ENCODE assay signal across 26 cellular contexts in genomic region chr17:17633310-17633709, GRCh38.
"Had no signal": no experiment of that assay in that cellular context is flagged by ENCODE, and none has a peak within 500 bp of the region (broad histone marks: within the 10 kb centered on the region; RNA-seq: fewer than 3 reads in every experiment).

No MANE protein-coding gene starts in this region.

- H3K4me3 ChIP-seq: MG63, Peyer's patch, SJSA1 had no signal

- H3K4me1 ChIP-seq: Peyer's patch, SJSA1 had no signal

- H3K27me3 Mint-ChIP-seq: activated CD4-positive, alpha-beta T cell treated with anti-CD3 and anti-CD28 coated beads, Interleukin-2, amount 10 ng/mL, durations not matched to agents 24 days and 14 days; activated CD8-positive, alpha-beta memory T cell treated with anti-CD3 and anti-CD28 coated beads, Interleukin-2, amount 10 ng/mL, durations not matched to agents 7 days and 5 days; activated T-cell treated with anti-CD3 and anti-CD28 coated beads, Interleukin-2, amount 50 U/mL, for 24 hours had no signal

- H3K36me3 Mint-ChIP-seq: activated CD8-positive, alpha-beta memory T cell treated with anti-CD3 and anti-CD28 coated beads, Interleukin-2, amount 10 ng/mL, durations not matched to agents 7 days and 5 days; activated naive CD4-positive, alpha-beta T cell treated with anti-CD3 and anti-CD28 coated beads, Interleukin-2, amount 50 U/mL, for 72 hours had no signal

- H3K27ac ChIP-seq: brain microvascular endothelial cell, Peyer's patch, RWPE1, SJSA1 had no signal

- H3K27ac Mint-ChIP-seq: activated B cell treated with CpG ODN at 0.5 μM for 24 hours; activated CD4-positive, alpha-beta T cell treated with anti-CD3 and anti-CD28 coated beads, Interleukin-2, amount 10 ng/mL, durations not matched to agents 24 days and 14 days; activated CD8-positive, alpha-beta memory T cell treated with anti-CD3 and anti-CD28 coated beads, Interleukin-2, amount 10 ng/mL, durations not matched to agents 7 days and 5 days; activated T-cell treated with anti-CD3 and anti-CD28 coated beads, Interleukin-2, amount 50 U/mL, for 24 hours; activated T-helper 1 cell treated with anti-CD3 and anti-CD28 coated beads, Interleukin-12 subunit alpha, Interleukin-12 subunit beta, Interleukin-2, Interleukin-4 antibody, amounts not matched to agents 30 ng/mL and 10 ng/mL and 1 ng/mL, durations not matched to agents 14 hours and 24 hours and 36 hours; T-helper 1 cell treated with Interleukin-12 subunit alpha and Interleukin-12 subunit beta and Interleukin-4 antibody, amounts not matched to agents 30 μg/mL and 1 μg/mL, for 36 hours had no signal

- DNase-seq: activated B cell treated with CpG ODN at 0.5 μM for 24 hours; activated CD4-positive, alpha-beta T cell treated with anti-CD3 and anti-CD28 coated beads for 1 hour; activated CD4-positive, alpha-beta T cell treated with anti-CD3 and anti-CD28 coated beads, Interleukin-2, amount 10 ng/mL, durations not matched to agents 24 days and 14 days; activated CD4-positive, alpha-beta T cell treated with anti-CD3 and anti-CD28 coated beads, Interleukin-2, amount 50 U/mL, for 48 hours; activated CD8-positive, alpha-beta memory T cell treated with anti-CD3 and anti-CD28 coated beads, Interleukin-2, amount 10 ng/mL, durations not matched to agents 7 days and 5 days; activated effector memory CD4-positive, alpha-beta T cell treated with anti-CD3 and anti-CD28 coated beads, Interleukin-2, amount 50 U/mL, for 16 hours; activated naive CD4-positive, alpha-beta T cell treated with Interleukin-2 at 50 U/mL for 16 hours; activated T-cell treated with anti-CD3 and anti-CD28 coated beads, Interleukin-2, amount 50 U/mL, for 24 hours; brain microvascular endothelial cell; central memory CD4-positive, alpha-beta T cell; MG63; NCI-H1092 treated with DMSO at 0.1 percent for 48 hours; NCI-H1417 treated with DMSO at 0.1 percent for 48 hours; NCI-H1694; NCI-H2029; NCI-H2107; NCI-H510A treated with DMSO at 0.1 percent for 48 hours; Peyer's patch; SHP77; SW 1271 had no signal

- H3K4me3 Mint-ChIP-seq: activated B cell treated with CpG ODN at 0.5 μM for 24 hours; activated CD4-positive, alpha-beta T cell treated with anti-CD3 and anti-CD28 coated beads, Interleukin-2, amount 10 ng/mL, durations not matched to agents 24 days and 14 days; activated CD8-positive, alpha-beta memory T cell treated with anti-CD3 and anti-CD28 coated beads, Interleukin-2, amount 10 ng/mL, durations not matched to agents 7 days and 5 days; activated T-cell treated with anti-CD3 and anti-CD28 coated beads, Interleukin-2, amount 50 U/mL, for 24 hours; activated T-helper 1 cell treated with anti-CD3 and anti-CD28 coated beads, Interleukin-12 subunit alpha, Interleukin-12 subunit beta, Interleukin-2, Interleukin-4 antibody, amounts not matched to agents 30 ng/mL and 10 ng/mL and 1 ng/mL, durations not matched to agents 14 hours and 24 hours and 36 hours; T-helper 1 cell treated with Interleukin-12 subunit alpha and Interleukin-12 subunit beta and Interleukin-4 antibody, amounts not matched to agents 30 μg/mL and 1 μg/mL, for 36 hours had no signal

- H3K27me3 ChIP-seq: brain microvascular endothelial cell, MG63, Peyer's patch, SJSA1 had no signal

- H3K9me3 Mint-ChIP-seq: activated CD4-positive, alpha-beta T cell treated with anti-CD3 and anti-CD28 coated beads, Interleukin-2, amount 10 ng/mL, durations not matched to agents 24 days and 14 days; activated T-cell treated with anti-CD3 and anti-CD28 coated beads, Interleukin-2, amount 50 U/mL, for 24 hours; activated T-helper 1 cell treated with anti-CD3 and anti-CD28 coated beads, Interleukin-12 subunit alpha, Interleukin-12 subunit beta, Interleukin-2, Interleukin-4 antibody, amounts not matched to agents 30 ng/mL and 10 ng/mL and 1 ng/mL, durations not matched to agents 14 hours and 24 hours and 36 hours; T-helper 1 cell treated with Interleukin-12 subunit alpha and Interleukin-12 subunit beta and Interleukin-4 antibody, amounts not matched to agents 30 μg/mL and 1 μg/mL, for 36 hours had no signal

- H3K9me3 ChIP-seq: MG63, Peyer's patch had no signal

- ATAC-seq: activated CD8-positive, alpha-beta memory T cell treated with anti-CD3 and anti-CD28 coated beads, Interleukin-2, amount 10 ng/mL, durations not matched to agents 7 days and 5 days; activated naive CD4-positive, alpha-beta T cell treated with anti-CD3 and anti-CD28 coated beads, Interleukin-2, amount 50 U/mL, for 72 hours; SK-N-SH treated with all-trans-retinoic acid at 6 μM for 48 hours had no signal

- H3K36me3 ChIP-seq: brain microvascular endothelial cell, MG63, Peyer's patch, SJSA1 had no signal
